In the genomic region with DNA sequence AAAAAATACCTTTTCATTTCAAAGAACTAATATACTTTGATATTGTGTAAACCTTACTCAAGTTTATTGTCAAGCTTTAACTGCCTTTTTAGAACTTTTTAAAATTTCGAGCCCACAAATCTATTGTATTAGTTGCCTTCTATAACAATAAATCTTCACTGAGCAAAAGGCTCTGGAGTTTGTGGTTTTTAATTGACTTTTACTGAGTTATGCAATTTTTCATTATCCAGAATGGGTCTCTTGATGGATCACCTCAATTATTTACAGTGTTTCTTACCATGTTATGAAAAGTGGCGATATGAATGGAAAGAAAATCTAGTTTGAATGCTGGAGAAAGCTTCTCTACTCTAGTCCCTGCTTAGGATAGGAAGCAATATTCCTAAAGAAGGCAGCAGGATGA, we compare ENCODE assay signal across 24 cellular contexts. TPM values are rescaled to one million over a fixed set of nuclear protein-coding genes. Genes with fewer than 3 reads are reported as not detected.
DNase-seq lines count a peak whose midpoint lies in the region; ATAC-seq and TF ChIP-seq lines count a peak whose summit lies in the region.
"Had no signal": no experiment of that assay in that cellular context is flagged by ENCODE, and none has a peak within 500 bp of the region (broad histone marks: within the 10 kb centered on the region; RNA-seq: fewer than 3 reads in every experiment).

No MANE protein-coding gene starts in this region.

- no peak overlapping the region for H3K23ac ChIP-seq in IMR-90 (ENCODE audit: low read depth, low read length)

- H4K91ac ChIP-seq in IMR-90 (ENCODE audit: insufficient read depth, low read depth, low read length) = no peak overlapping the region

- WGBS in IMR-90 (ENCODE audit: extremely low coverage in 2 of 2, insufficient read length in 1 of 2), 2 experiments = no CpG with 5 or more reads among the region's 2 CpGs
- WGBS in esophagus muscularis mucosa = 69% methylated on average over 2 of the region's 2 CpGs
- WGBS in lower leg skin, 2 donors = 54 to 82% methylated on average over 2 of the region's 2 CpGs

- POLR2A ChIA-PET in IMR-90 (lab: Charles Lee; ENCODE audit: unreplicated experiment) = no interaction called here

- H3K9me1 ChIP-seq in IMR-90 (ENCODE audit: insufficient read depth, low read length) = peaks cover 6% of the 10 kb centered on the region; the same call in 1 of the 2 replicates

- peaks cover 2% of the 10 kb centered on the region; the same call in 1 of the 2 replicates for H3K4me1 ChIP-seq in IMR-90 (ENCODE audit: control insufficient read depth, insufficient read depth, low read length)
- peaks cover 0 to 36% (median 33%) of the 10 kb centered on the region in 4 donors for H3K4me1 ChIP-seq in esophagus muscularis mucosa
- peaks cover 22% of the 10 kb centered on the region for H3K4me1 ChIP-seq in neuron (ENCODE audit: insufficient read depth, low read length)

- H3K27me3 ChIP-seq in IMR-90 (ENCODE audit: control insufficient read depth, insufficient read depth, low read length) (no peaks in the 10 kb centered on the region), esophagus muscularis mucosa (peaks cover 0 to 11% (median 0%) of the 10 kb centered on the region in 4 donors), neuron (ENCODE audit: insufficient read depth, low read length) (no peaks in the 10 kb centered on the region)
- H3K27me3 ChIP-seq: body of pancreas had no signal

- H3K9me3 ChIP-seq in IMR-90 (ENCODE audit: control insufficient read depth, insufficient read depth, low read length) = no peaks in the 10 kb centered on the region
- H3K9me3 ChIP-seq in esophagus muscularis mucosa = no peaks in the 10 kb centered on the region
- no peaks in the 10 kb centered on the region for H3K9me3 ChIP-seq in neuron (ENCODE audit: low read length)
- H3K9me3 ChIP-seq: body of pancreas, Caco-2, esophagus squamous epithelium, mucosa of descending colon had no signal

- H3K36me3 ChIP-seq in IMR-90 (ENCODE audit: control insufficient read depth, insufficient read depth, low read length) (no peaks in the 10 kb centered on the region), esophagus muscularis mucosa (no peaks in the 10 kb centered on the region), neuron (ENCODE audit: insufficient read depth, low read length) (peaks cover 19% of the 10 kb centered on the region)
- H3K36me3 ChIP-seq: esophagus squamous epithelium had no signal

- DNase-seq in DMS114 treated with DMSO at 0.1 percent for 48 hours (lab: John Stamatoyannopoulos, UW; ENCODE audit: unreplicated experiment) = peak; percentile 96
- DNase-seq in IMR-90 = no peak
- DNase-seq in esophagus muscularis mucosa (ENCODE audit: extremely low spot score) = no peak
- no peak for DNase-seq in lower leg skin (ENCODE audit: low spot score in 2 of 2)
- DNase-seq in NCI-H748 (lab: John Stamatoyannopoulos, UW; ENCODE audit: unreplicated experiment) = no peak
- DNase-seq in activated naive CD8-positive, alpha-beta T cell treated with anti-CD3 and anti-CD28 coated beads, Interleukin-2, amount 50 U/mL, for 24 hours = no peak
- DNase-seq: activated CD4-positive, alpha-beta T cell treated with anti-CD3 and anti-CD28 coated beads for 36 hours; activated gamma-delta T cell; body of pancreas; C1 segment of cervical spinal cord; Caco-2; effector memory CD4-positive, alpha-beta T cell; esophagus squamous epithelium; HCEC 1CT; left ventricle myocardium superior; mucosa of descending colon; NCI-H2081 treated with DMSO at 0.1 percent for 48 hours; NCI-H524; stimulated activated CD4-positive, alpha-beta T cell treated with anti-CD3 and anti-CD28 coated beads, Interleukin-2, amount 100 ng/mL, for 24 hours; T-helper 17 cell had no signal

- no peak overlapping the region for H2BK120ac ChIP-seq in IMR-90 (ENCODE audit: low read depth, low read length)

- H3K4me1 Mint-ChIP-seq in activated naive CD8-positive, alpha-beta T cell treated with anti-CD3 and anti-CD28 coated beads, Interleukin-2, amount 50 U/mL, for 24 hours = no peaks in the 10 kb centered on the region

- H3K14ac ChIP-seq in IMR-90 (replicated peaks; ENCODE audit: low read depth, low read length) = no peak overlapping the region

- no peaks in the 10 kb centered on the region for H3K9me3 Mint-ChIP-seq in activated naive CD8-positive, alpha-beta T cell treated with anti-CD3 and anti-CD28 coated beads, Interleukin-2, amount 50 U/mL, for 24 hours

- H2AK5ac ChIP-seq in IMR-90 (ENCODE audit: low read depth, low read length) = no peak overlapping the region

- no peak overlapping the region for H3K56ac ChIP-seq in IMR-90 (ENCODE audit: extremely low read depth, insufficient read depth, low read length)

- no peak overlapping the region for H3K4me3 Mint-ChIP-seq in activated naive CD8-positive, alpha-beta T cell treated with anti-CD3 and anti-CD28 coated beads, Interleukin-2, amount 50 U/mL, for 24 hours
- H3K4me3 Mint-ChIP-seq: activated CD4-positive, alpha-beta T cell treated with anti-CD3 and anti-CD28 coated beads for 36 hours; T-helper 17 cell had no signal

- H2AK9ac ChIP-seq in IMR-90 (replicated peaks; ENCODE audit: low read depth, low read length, poor library complexity) = no peak overlapping the region

- H4K5ac ChIP-seq in IMR-90 (ENCODE audit: low read depth, low read length) = no peak overlapping the region

- in situ Hi-C loops in IMR-90 (cut with MboI; ENCODE audit: low sequenced_read_pairs) = no loop called here

- ATAC-seq in IMR-90 (ENCODE audit: low read depth) (no peak), GM19035 (IDR thresholded peaks at IDR 0.05; ENCODE audit: unreplicated experiment) (no peak)
- ATAC-seq in activated naive CD8-positive, alpha-beta T cell treated with anti-CD3 and anti-CD28 coated beads, Interleukin-2, amount 50 U/mL, for 24 hours = no peak
- ATAC-seq: activated CD4-positive, alpha-beta T cell treated with anti-CD3 and anti-CD28 coated beads for 36 hours; body of pancreas; left ventricle myocardium superior; mucosa of descending colon; T-helper 17 cell had no signal

- H4K20me1 ChIP-seq in IMR-90 (ENCODE audit: insufficient read depth, low read length) = peaks cover 10% of the 10 kb centered on the region; the same call in 1 of the 2 replicates

- H2BK15ac ChIP-seq in IMR-90 (ENCODE audit: low read depth, low read length) = no peak overlapping the region

- BruUV-seq in IMR-90 (replicated peaks; lab: Mats Ljungman, UMichigan) = no TSS peak

- no peak overlapping the region for H3K27ac ChIP-seq in IMR-90 (ENCODE audit: insufficient read depth, low read length)
- H3K27ac ChIP-seq in esophagus muscularis mucosa (replicated peaks in 1 of 4) = peak overlapping the region; percentile 94 to 98 (median 96)
- H3K27ac ChIP-seq: skin epidermis had no signal

- no peak overlapping the region for H3K4me3 ChIP-seq in IMR-90 (ENCODE audit: insufficient read depth, low read depth, low read length)
- no peak overlapping the region for H3K4me3 ChIP-seq in esophagus muscularis mucosa
- H3K4me3 ChIP-seq in neuron (ENCODE audit: low read length) = peak overlapping the region; percentile 99
- no peak overlapping the region for H3K4me3 ChIP-seq in lower leg skin (ENCODE audit: low read depth, poor library complexity, severe bottlenecking)
- H3K4me3 ChIP-seq: body of pancreas, mucosa of descending colon, SJSA1, skin epidermis had no signal

- H2BK5ac ChIP-seq in IMR-90 (ENCODE audit: low read depth, low read length, poor library complexity, severe bottlenecking) = no peak overlapping the region

- no peak overlapping the region for H3K18ac ChIP-seq in IMR-90 (ENCODE audit: low read depth, low read length)

- no peak overlapping the region for H3K9ac ChIP-seq in IMR-90 (ENCODE audit: low read depth, low read length)

- H3K27ac Mint-ChIP-seq in activated naive CD8-positive, alpha-beta T cell treated with anti-CD3 and anti-CD28 coated beads, Interleukin-2, amount 50 U/mL, for 24 hours = no peak overlapping the region
- H3K27ac Mint-ChIP-seq: activated CD4-positive, alpha-beta T cell treated with anti-CD3 and anti-CD28 coated beads for 36 hours; T-helper 17 cell had no signal

- TF ChIP-seq POLR2A in IMR-90 (IDR thresholded peaks at IDR 0.05; ENCODE audit: low read depth, low read length) (peak; percentile 69; the same call in 1 of the 2 replicates), esophagus muscularis mucosa (IDR thresholded peaks at IDR 0.05; ENCODE audit: low read depth) (no peak), lower leg skin (IDR thresholded peaks at IDR 0.05) (no peak)

- TF ChIP-seq CTCF in IMR-90 (conservative IDR thresholded peaks at IDR 0.05; ENCODE audit: low read depth, low read length) (no peak), esophagus muscularis mucosa (IDR thresholded peaks at IDR 0.05) (no peak), lower leg skin (IDR thresholded peaks at IDR 0.05) (no peak)

- H2AFZ ChIP-seq in IMR-90 (replicated peaks; ENCODE audit: low read length, poor library complexity) (no peak overlapping the region), neuron (ENCODE audit: low read depth, low read length) (no peak overlapping the region)

- TF ChIP-seq EP300 in esophagus muscularis mucosa (IDR thresholded peaks at IDR 0.05) = no peak

- peaks cover 43% of the 10 kb centered on the region for H3K27me3 Mint-ChIP-seq in activated naive CD8-positive, alpha-beta T cell treated with anti-CD3 and anti-CD28 coated beads, Interleukin-2, amount 50 U/mL, for 24 hours

- no peak overlapping the region for H4K8ac ChIP-seq in IMR-90 (ENCODE audit: low read depth in 2 of 2, low read length in 2 of 2)

- no peaks in the 10 kb centered on the region for H3K36me3 Mint-ChIP-seq in activated naive CD8-positive, alpha-beta T cell treated with anti-CD3 and anti-CD28 coated beads, Interleukin-2, amount 50 U/mL, for 24 hours (ENCODE audit: low read depth)

- dilution Hi-C loops in IMR-90 (cut with HindIII; ENCODE audit: low sequenced_read_pairs, unreplicated experiment) = no loop called here

- H3K79me1 ChIP-seq in IMR-90 (ENCODE audit: low read depth in 1 of 2, low read length in 2 of 2) = peaks cover 0 to 9% of the 10 kb centered on the region in 2 experiments; a peak in 3 of 4 replicates

- intact Hi-C loops in IMR-90 (cut with micrococcal nuclease) = no loop called here
- intact Hi-C loops in esophagus muscularis mucosa (cut with DNase I) = no loop called here
- intact Hi-C loops in lower leg skin (cut with DNase I; ENCODE audit: low total_unique reads) = no loop called here

- H3K4ac ChIP-seq in IMR-90 (ENCODE audit: low read depth, low read length) = no peak overlapping the region

- CTCF ChIA-PET in IMR-90 (lab: Yijun Ruan, JAX) = interaction anchor here (0.5 kb wide), 1 partner anchor 165 kb away, joined by 6 read pairs; no protein-coding TSS in a partner anchor

- no peak for TF ChIP-seq RAD21 in IMR-90 (IDR thresholded peaks at IDR 0.05; ENCODE audit: low read length)

- no peak overlapping the region for H3K4me2 ChIP-seq in IMR-90 (ENCODE audit: low read depth, low read length)

- no peak overlapping the region for H2BK20ac ChIP-seq in IMR-90 (ENCODE audit: low read depth, low read length)

TF ChIP-seq in IMR-90, 13 proteins besides CTCF, POLR2A, EP300 and RAD21 (continues in another document):
- TF ChIP-seq MXI1 (IDR thresholded peaks at IDR 0.05; ENCODE audit: borderline replicate concordance, low read depth, low read length) = no peak

RNA-seq across cellular contexts. Expression of gene ID4, which starts 4.9 kb away (rescaled TPM):
- total RNA-seq in IMR-90 (2012; rRNA removed) (3.0 and 11.1 TPM in 2 replicates), esophagus muscularis mucosa (100 to 1,000 TPM in 1 of 4 donors, 10 to 100 TPM in 3; 60.2 to 158 (median 63.3) TPM), lower leg skin (100 to 1,000 TPM; 210 to 294 (median 234) TPM)
- polyA plus RNA-seq in IMR-90 (2012; rRNA removed) = 3.6 and 7.3 TPM in 2 replicates
- 4.3 and 6.7 TPM in 2 replicates for polyA plus RNA-seq in IMR-90 (2012; cell fraction: cytosol; rRNA removed)
- 32.9 and 35.8 TPM in 2 replicates for polyA plus RNA-seq in IMR-90 (2012; cell fraction: nucleus; rRNA removed; ENCODE audit: low replicate concordance)
- total RNA-seq: activated CD4-positive, alpha-beta T cell treated with anti-CD3 and anti-CD28 coated beads for 36 hours; Caco-2; T-helper 17 cell had no signal
